ENCODE assay signal across 9 cellular contexts in genomic region chr16:3577302-3577752, GRCh38. TPM values are rescaled to one million over a fixed set of nuclear protein-coding genes. Genes with fewer than 3 reads are reported as not detected.
A peak's percentile ranks its signal among the peaks of the same experiment; 100 is the strongest.
DNase-seq lines count a peak whose midpoint lies in the region; ATAC-seq and TF ChIP-seq lines count a peak whose summit lies in the region.
"Had no signal": no experiment of that assay in that cellular context is flagged by ENCODE, and none has a peak within 500 bp of the region (broad histone marks: within the 10 kb centered on the region; RNA-seq: fewer than 3 reads in every experiment).

Gene NLRC3 (minus strand): TSS chr16:3577403. CDS start chr16:3565036, 12,367 bp downstream.

- H2AFZ ChIP-seq in GM23338 = no peak within 1 kb of the TSS

- H3K4me1 Mint-ChIP-seq in stimulated activated effector memory CD8-positive, alpha-beta T cell treated with anti-CD3 and anti-CD28 coated beads, Interleukin-12 subunit alpha, Interleukin-12 subunit beta, amount 100 ng/mL, for 72 hours = peaks cover 63% of the 10 kb centered on the region
- H3K4me1 Mint-ChIP-seq in GM23338 = peaks cover 15% of the 10 kb centered on the region

- H3K27me3 ChIP-seq in duodenal mucosa (ENCODE audit: control insufficient read depth in 1 of 2, insufficient read depth in 2 of 2, low read length in 2 of 2) = no peaks in the 10 kb centered on the region
- H3K27me3 ChIP-seq in GM23338 (ENCODE audit: insufficient read depth) = no peaks in the 10 kb centered on the region

- peak in 1 of 2 experiments; percentile 16; a peak in 1 of 4 replicates for TF ChIP-seq CTCF in GM23338 (conservative IDR thresholded peaks at IDR 0.05; ENCODE audit: low read depth in 2 of 2)

- no peaks in the 10 kb centered on the region for H3F3A ChIP-seq in GM23338 (replicated peaks; ENCODE audit: low read depth)

- H3K9me2 ChIP-seq in GM23338 (ENCODE audit: insufficient read depth) = no peaks in the 10 kb centered on the region

- no peaks in the 10 kb centered on the region for H3K79me2 ChIP-seq in GM23338 (replicated peaks; ENCODE audit: insufficient read depth)

- H3K9me3 Mint-ChIP-seq in stimulated activated effector memory CD8-positive, alpha-beta T cell treated with anti-CD3 and anti-CD28 coated beads, Interleukin-12 subunit alpha, Interleukin-12 subunit beta, amount 100 ng/mL, for 72 hours = no peaks in the 10 kb centered on the region
- no peaks in the 10 kb centered on the region; the same call in 1 of the 3 replicates for H3K9me3 Mint-ChIP-seq in GM23338

- no peaks in the 10 kb centered on the region for H3K9me3 ChIP-seq in duodenal mucosa (ENCODE audit: control insufficient read depth in 1 of 2, low read length in 2 of 2)
- H3K9me3 ChIP-seq: left lung had no signal

- H3K36me3 ChIP-seq in duodenal mucosa (ENCODE audit: control insufficient read depth in 1 of 2, insufficient read depth in 2 of 2, low read length in 2 of 2) (no peaks in the 10 kb centered on the region), GM23338 (ENCODE audit: insufficient read depth) (no peaks in the 10 kb centered on the region)

- ATAC-seq in GM21723 (IDR thresholded peaks at IDR 0.05; ENCODE audit: unreplicated experiment) = peak; percentile 28
- peak; percentile 19 to 22 for ATAC-seq in activated CD4-positive, CD25-positive, alpha-beta regulatory T cell treated with anti-CD3 and anti-CD28 coated beads, Interleukin-2, amount 50 U/mL, for 24 hours
- ATAC-seq in stimulated activated effector memory CD8-positive, alpha-beta T cell treated with anti-CD3 and anti-CD28 coated beads, Interleukin-12 subunit alpha, Interleukin-12 subunit beta, amount 100 ng/mL, for 72 hours = peak; percentile 43
- ATAC-seq in HG03520 (IDR thresholded peaks at IDR 0.05; ENCODE audit: unreplicated experiment) = no peak
- no peak for ATAC-seq in GM23338
- ATAC-seq: left lung had no signal

- no peak within 1 kb of the TSS for H3K9ac ChIP-seq in duodenal mucosa (ENCODE audit: low read depth in 1 of 2, low read length in 2 of 2)

- H3K27me3 Mint-ChIP-seq in GM23338 (ENCODE audit: insufficient read depth, low read depth, poor library complexity) = peaks cover 2% of the 10 kb centered on the region

- no peak within 1 kb of the TSS for H3K27ac ChIP-seq in duodenal mucosa (ENCODE audit: low read depth, low read length)
- no peak within 1 kb of the TSS for H3K27ac ChIP-seq in GM23338 (ENCODE audit: low read depth)

- peak within 1 kb of the TSS; percentile 99 for H3K4me3 Mint-ChIP-seq in stimulated activated effector memory CD8-positive, alpha-beta T cell treated with anti-CD3 and anti-CD28 coated beads, Interleukin-12 subunit alpha, Interleukin-12 subunit beta, amount 100 ng/mL, for 72 hours
- no peak within 1 kb of the TSS; the same call in 2 of the 3 replicates for H3K4me3 Mint-ChIP-seq in GM23338

- peak; percentile 27 to 73 for DNase-seq in stimulated activated effector memory CD8-positive, alpha-beta T cell treated with anti-CD3 and anti-CD28 coated beads, Interleukin-12 subunit alpha, Interleukin-12 subunit beta, amount 100 ng/mL, for 72 hours (ENCODE audit: low spot score in 2 of 2)
- DNase-seq in NCI-H345 (lab: John Stamatoyannopoulos, UW) = no peak
- no peak for DNase-seq in foreskin melanocyte
- no peak for DNase-seq in GM23338 (ENCODE audit: low spot score)

- peak within 1 kb of the TSS; percentile 57 to 70 for H3K4me3 ChIP-seq in duodenal mucosa (ENCODE audit: low read depth in 1 of 2, low read length in 2 of 2)
- H3K4me3 ChIP-seq in GM23338 = no peak within 1 kb of the TSS

- H3K27ac Mint-ChIP-seq in stimulated activated effector memory CD8-positive, alpha-beta T cell treated with anti-CD3 and anti-CD28 coated beads, Interleukin-12 subunit alpha, Interleukin-12 subunit beta, amount 100 ng/mL, for 72 hours = peak within 1 kb of the TSS; percentile 98
- H3K27ac Mint-ChIP-seq in GM23338 = no peak within 1 kb of the TSS

- H4K20me1 ChIP-seq in GM23338 (replicated peaks; ENCODE audit: insufficient read depth) = no peaks in the 10 kb centered on the region

- H3K4me2 ChIP-seq in GM23338 = no peak within 1 kb of the TSS

- H3K4me1 ChIP-seq in duodenal mucosa (ENCODE audit: control insufficient read depth in 1 of 2, insufficient read depth in 2 of 2, low read length in 2 of 2) (peaks cover 3 to 10% of the 10 kb centered on the region in 2 donors), GM23338 (ENCODE audit: insufficient read depth) (no peaks in the 10 kb centered on the region)

- H3K36me3 Mint-ChIP-seq in stimulated activated effector memory CD8-positive, alpha-beta T cell treated with anti-CD3 and anti-CD28 coated beads, Interleukin-12 subunit alpha, Interleukin-12 subunit beta, amount 100 ng/mL, for 72 hours = peaks cover 44% of the 10 kb centered on the region
- H3K36me3 Mint-ChIP-seq in GM23338 (ENCODE audit: low read depth) = peaks cover 3% of the 10 kb centered on the region; the same call in 2 of the 3 replicates

TF ChIP-seq in GM23338, 12 proteins besides CTCF, POLR2A, EP300 and RAD21 (continues in another document):
- TF ChIP-seq STAT1 (IDR thresholded peaks at IDR 0.05; ENCODE audit: unreplicated experiment) (no peak), ZNF331 (CRISPR knock-in tag; IDR thresholded peaks at IDR 0.05; ENCODE audit: low read depth) (no peak), JUNB (IDR thresholded peaks at IDR 0.05; ENCODE audit: unreplicated experiment) (no peak), CREB1 (CRISPR knock-in tag; IDR thresholded peaks at IDR 0.05; ENCODE audit: low read depth) (no peak), POLR2AphosphoS5 (IDR thresholded peaks at IDR 0.05; ENCODE audit: low read depth) (no peak), REST (IDR thresholded peaks at IDR 0.05; ENCODE audit: unreplicated experiment) (no peak), ETS1 (IDR thresholded peaks at IDR 0.05) (no peak)

RNA-seq across cellular contexts. Expression of gene NLRC3, which starts in this region (rescaled TPM):
- total RNA-seq in GM23338 (2014; rRNA removed; shearing (Covaris generic)) = 0.49 and 0.82 TPM in 2 replicates
- 0.11 and 0.28 TPM in 2 replicates for polyA plus RNA-seq in GM23338 (2016; fragmentation: Nextera tagmentation; extraction: Ambion mirVana)

Comparison
In these comparisons a context has a peak if more than half of its experiments do, and no peak if none do; other contexts are left out.
1. ATAC-seq: peak in GM21723 (single experiment), activated CD4-positive, CD25-positive, alpha-beta regulatory T cell treated with anti-CD3 and anti-CD28 coated beads, Interleukin-2, amount 50 U/mL, for 24 hours (2 of 2) and stimulated activated effector memory CD8-positive, alpha-beta T cell treated with anti-CD3 and anti-CD28 coated beads, Interleukin-12 subunit alpha, Interleukin-12 subunit beta, amount 100 ng/mL, for 72 hours (single experiment); none in HG03520 (single experiment) and GM23338 (single experiment).
2. DNase-seq: peak in stimulated activated effector memory CD8-positive, alpha-beta T cell treated with anti-CD3 and anti-CD28 coated beads, Interleukin-12 subunit alpha, Interleukin-12 subunit beta, amount 100 ng/mL, for 72 hours (2 of 2); none in NCI-H345 (single experiment), foreskin melanocyte (single experiment) and GM23338 (single experiment).